8 cellular contexts compared by ENCODE assay signal in genomic region chr15:64430000-64430735, GRCh38. TPM values are rescaled to one million over a fixed set of nuclear protein-coding genes. Genes with fewer than 3 reads are reported as not detected.
A peak's percentile ranks its signal among the peaks of the same experiment; 100 is the strongest.
DNase-seq lines count a peak whose midpoint lies in the region; ATAC-seq and TF ChIP-seq lines count a peak whose summit lies in the region.

No MANE protein-coding gene starts in this region.

- peaks cover 23% of the 10 kb centered on the region for H3K4me1 Mint-ChIP-seq in mesothelial cell of epicardium

- no peak overlapping the region for H3K4me3 Mint-ChIP-seq in mesothelial cell of epicardium

- no peaks in the 10 kb centered on the region for H3K9me3 Mint-ChIP-seq in mesothelial cell of epicardium

- H3K27ac Mint-ChIP-seq in mesothelial cell of epicardium: peak overlapping the region; percentile 78

- H3K36me3 Mint-ChIP-seq in mesothelial cell of epicardium: peaks cover 12% of the 10 kb centered on the region

- no peak for ATAC-seq in HG03097 (IDR thresholded peaks at IDR 0.05; ENCODE audit: low FRiP score, unreplicated experiment)

- H3K27me3 Mint-ChIP-seq in mesothelial cell of epicardium (ENCODE audit: low read depth): no peaks in the 10 kb centered on the region

- no peak for TF ChIP-seq CTCF in mesothelial cell of epicardium (IDR thresholded peaks at IDR 0.05; ENCODE audit: unreplicated experiment)

- DNase-seq in EL: peak; percentile 57
- DNase-seq in Kasumi-1 (lab: John Stamatoyannopoulos, UW): peak; percentile 80 to 83
- DNase-seq in T-helper 1 cell: peak in 3 of 5 donors; percentile 13 to 84 (median 34)
- DNase-seq in cerebellar cortex (ENCODE audit: low spot score): peak; percentile 35
- no peak for DNase-seq in mesothelial cell of epicardium (ENCODE audit: low spot score in 2 of 2, unreplicated experiment in 2 of 2)
- no peak for DNase-seq in HK-2 (ENCODE audit: unreplicated experiment)
- no peak for DNase-seq in ecto neural progenitor cell (ENCODE audit: low spot score)

RNA-seq across cellular contexts. Expression of gene ZNF609, which starts 30.2 kb away (rescaled TPM):
- total RNA-seq in mesothelial cell of epicardium: 75.4 to 77.1 TPM (median 76.0 TPM) in 3 replicates

RNA-seq across cellular contexts. Expression of gene TRIP4, which starts 42.5 kb away (rescaled TPM):
- total RNA-seq in mesothelial cell of epicardium: 22.0 to 22.7 TPM (median 22.6 TPM) in 3 replicates

RNA-seq across cellular contexts. Expression of gene PCLAF, which starts 48.9 kb away (rescaled TPM):
- 13.8 to 16.6 TPM (median 14.2 TPM) in 3 replicates for total RNA-seq in mesothelial cell of epicardium

Comparison
In these comparisons a context has a peak if more than half of its experiments do, and no peak if none do; other contexts are left out.
1. DNase-seq: peak in EL (single experiment), Kasumi-1 (2 of 2), T-helper 1 cell (3 of 5) and cerebellar cortex (single experiment); none in mesothelial cell of epicardium (0 of 2), HK-2 (single experiment) and ecto neural progenitor cell (single experiment).